28 cellular contexts compared by ENCODE assay signal in the genomic region with DNA sequence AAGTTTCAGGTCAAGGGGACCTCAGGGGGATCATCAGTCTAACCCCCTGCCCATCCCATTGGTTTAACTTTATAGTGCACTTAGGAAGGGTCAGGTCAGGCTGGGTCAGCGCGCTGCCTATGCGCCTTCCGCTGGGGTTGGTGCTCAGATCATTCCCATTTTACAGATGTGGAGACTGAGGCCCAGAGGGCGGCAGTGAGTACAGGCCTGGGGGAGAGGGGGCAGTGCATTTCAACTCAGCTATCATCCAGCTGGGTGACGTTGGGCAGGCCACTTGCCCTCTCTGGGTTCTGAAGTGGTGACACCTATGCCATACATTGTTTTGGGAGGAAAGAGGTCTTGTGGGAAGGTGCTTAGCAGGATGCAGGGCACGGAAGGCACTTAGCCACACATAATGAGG.
DNase-seq lines count a peak whose midpoint lies in the region; ATAC-seq, FAIRE-seq and TF ChIP-seq lines count a peak whose summit lies in the region.
"Had no signal": no experiment of that assay in that cellular context is flagged by ENCODE, and none has a peak within 500 bp of the region (broad histone marks: within the 10 kb centered on the region; RNA-seq: fewer than 3 reads in every experiment).

No MANE protein-coding gene starts in this region.

- H4K91ac ChIP-seq in H1 (replicated peaks; ENCODE audit: insufficient read length, low read length), result no peak overlapping the region

- ATAC-seq in HepG2 (no peak), right lobe of liver (no peak), GM18867 (IDR thresholded peaks at IDR 0.05; ENCODE audit: unreplicated experiment) (no peak), GM21423 (IDR thresholded peaks at IDR 0.05; ENCODE audit: unreplicated experiment) (no peak), GM19395 (IDR thresholded peaks at IDR 0.05; ENCODE audit: unreplicated experiment) (no peak)
- ATAC-seq: GM12878 had no signal

- no peaks in the 10 kb centered on the region for H3K9me3 ChIP-seq in HepG2 (ENCODE audit: low read length)
- H3K9me3 ChIP-seq in right lobe of liver, result no peaks in the 10 kb centered on the region
- H3K9me3 ChIP-seq in H1 (ENCODE audit: insufficient read depth in 2 of 2, low read depth in 1 of 2, low read length in 1 of 2), result 0 out of 4 replicates have a peak, but pooled peaks cover 0 to 3% of the 10 kb centered on the region in 2 experiments
- H3K9me3 ChIP-seq: BE2C, BLaER1 had no signal

- no peak for TF ChIP-seq EP300 in HepG2 (IDR thresholded peaks at IDR 0.05; ENCODE audit: low read depth in 2 of 2, low read length in 2 of 2)
- no peak for TF ChIP-seq EP300 in HepG2 (CRISPR knock-in tag; IDR thresholded peaks at IDR 0.05; ENCODE audit: borderline replicate concordance)
- no peak for TF ChIP-seq EP300 in H1 (IDR thresholded peaks at IDR 0.05; ENCODE audit: borderline replicate concordance in 1 of 2, low read depth in 2 of 2, low read length in 2 of 2)

- H3K27me3 ChIP-seq in HepG2 (ENCODE audit: control insufficient read depth in 1 of 2, insufficient read depth in 2 of 2, low read length in 2 of 2) (peaks cover 11 to 59% of the 10 kb centered on the region in 2 experiments; a peak in 4 of 5 replicates), right lobe of liver (no peaks in the 10 kb centered on the region), H1 (replicated peaks in 1 of 4; ENCODE audit: control insufficient read depth in 3 of 4, extremely low read depth in 1 of 4, insufficient read depth in 3 of 4, low read length in 3 of 4) (peaks cover 0 to 2% (median 0%) of the 10 kb centered on the region in 4 experiments; a peak in 2 of 7 replicates)
- H3K27me3 ChIP-seq: BE2C, BLaER1 had no signal

- H4K8ac ChIP-seq in H1 (ENCODE audit: extremely low read depth, insufficient read depth, low read length), result no peak overlapping the region

- POLR2A ChIA-PET in HepG2 (lab: Yijun Ruan, JAX), result no interaction called here
- POLR2A ChIA-PET in H1 (lab: Charles Lee; ENCODE audit: partially characterized antibody), result interaction anchor here (0.6 kb wide), 1 partner anchor 645 kb away, joined by 3 read pairs; no protein-coding TSS in a partner anchor

- in situ Hi-C loops in HepG2 (cut with HindIII; ENCODE audit: extremely low pct_ligation_motif_present, low pct_unique_long_range_greater_than_20kb), result loop anchor here (10.0 to 25.0 kb wide), 2 partner anchors 523 to 745 kb away; no protein-coding TSS in a partner anchor

- H3K36me3 ChIP-seq in HepG2 (replicated peaks in 1 of 2; ENCODE audit: control insufficient read depth in 1 of 2, insufficient read depth in 2 of 2, low read length in 2 of 2), result no peaks in the 10 kb centered on the region
- H3K36me3 ChIP-seq in right lobe of liver, result no peaks in the 10 kb centered on the region
- no peaks in the 10 kb centered on the region for H3K36me3 ChIP-seq in H1 (ENCODE audit: control insufficient read depth in 2 of 4, insufficient read depth in 4 of 4, low read length in 3 of 4)
- H3K36me3 ChIP-seq: BE2C had no signal

- no peak overlapping the region for H2BK12ac ChIP-seq in H1 (ENCODE audit: low read depth, low read length)

- H2BK120ac ChIP-seq in H1 (replicated peaks; ENCODE audit: low read depth, low read length), result no peak overlapping the region

- BruUV-seq in HepG2 (replicated peaks; lab: Mats Ljungman, UMichigan), result no TSS peak

- H3K4me2 ChIP-seq in HepG2 (ENCODE audit: low read depth, low read length), result no peak overlapping the region
- H3K4me2 ChIP-seq in H1 (ENCODE audit: insufficient read depth in 1 of 2, low read depth in 2 of 2, low read length in 2 of 2), result no peak overlapping the region
- H3K4me2 ChIP-seq: BLaER1 had no signal

- no peaks in the 10 kb centered on the region for H3K23me2 ChIP-seq in H1 (ENCODE audit: low read depth, low read length)

- no peak overlapping the region for H3K9ac ChIP-seq in HepG2 (ENCODE audit: insufficient read depth, low read depth, low read length)
- no peak overlapping the region for H3K9ac ChIP-seq in H1 (replicated peaks in 1 of 4; ENCODE audit: extremely low read depth in 1 of 4, low read depth in 3 of 4, low read length in 3 of 4)
- H3K9ac ChIP-seq: BLaER1 had no signal

- peak overlapping the region; percentile 38 for H3K4ac ChIP-seq in H1 (replicated peaks; ENCODE audit: insufficient read length, low read depth, low read length)

- H3K23ac ChIP-seq in H1 (ENCODE audit: insufficient read length), result no peak overlapping the region

- no peak overlapping the region for H3K14ac ChIP-seq in H1 (ENCODE audit: insufficient read length)

- H3K27ac ChIP-seq in HepG2 (ENCODE audit: extremely low read length, insufficient read depth, low read length), result no peak overlapping the region
- no peak overlapping the region for H3K27ac ChIP-seq in right lobe of liver
- no peak overlapping the region for H3K27ac ChIP-seq in H1 (ENCODE audit: low read depth, low read length)
- H3K27ac ChIP-seq: BLaER1 had no signal

- no peaks in the 10 kb centered on the region for H3K79me1 ChIP-seq in H1 (ENCODE audit: low read depth, low read length)

- FAIRE-seq in HepG2 (lab: Jason Lieb, UNC) (no peak), H1 (lab: Jason Lieb, UNC) (no peak)
- FAIRE-seq: A204.1, GM12878, GM12892, GM18507, GM19239 had no signal

- CTCF ChIA-PET in HepG2 (lab: Yijun Ruan, JAX; ENCODE audit: low intra/inter-chr PET ratio, low total read pairs), result no interaction called here
- CTCF ChIA-PET in H1 (lab: Charles Lee; ENCODE audit: partially characterized antibody), result no interaction called here

- no peak overlapping the region for H2BK5ac ChIP-seq in H1 (ENCODE audit: low read depth, low read length)

- no peak overlapping the region for H2AK5ac ChIP-seq in H1 (ENCODE audit: low read depth, low read length)

- no peak overlapping the region for H2BK20ac ChIP-seq in H1 (ENCODE audit: low read length)

- no peaks in the 10 kb centered on the region for H3K4me1 ChIP-seq in HepG2 (ENCODE audit: insufficient read depth, low read length)
- H3K4me1 ChIP-seq in right lobe of liver, result no peaks in the 10 kb centered on the region
- H3K4me1 ChIP-seq in H1 (replicated peaks in 1 of 4; ENCODE audit: control insufficient read depth in 3 of 4, insufficient read depth in 4 of 4, low read length in 3 of 4), result no peaks in the 10 kb centered on the region; a peak in 1 of 7 replicates
- H3K4me1 ChIP-seq: BE2C, BLaER1 had no signal

- H3K18ac ChIP-seq in H1 (ENCODE audit: extremely low read depth, low read length), result no peak overlapping the region

- H3K4me3 ChIP-seq in HepG2 (replicated peaks in 1 of 3; ENCODE audit: insufficient read depth in 1 of 3, low read depth in 2 of 3, low read length in 3 of 3) (no peak overlapping the region), right lobe of liver (no peak overlapping the region), H1 (ENCODE audit: extremely low read depth in 1 of 4, insufficient read depth in 2 of 4, low read depth in 3 of 4, low read length in 4 of 4) (no peak overlapping the region)
- H3K4me3 ChIP-seq: BLaER1, GM12878 had no signal

- H3K56ac ChIP-seq in H1 (replicated peaks; ENCODE audit: insufficient read length, low read depth, low read length), result no peak overlapping the region

- DNase-seq in HepG2 (ENCODE audit: low spot score), result no peak
- DNase-seq in right lobe of liver, result no peak
- no peak for DNase-seq in H1 (ENCODE audit: low read depth in 1 of 2, low spot score in 2 of 2)
- peak; percentile 44 for DNase-seq in posterior vena cava (ENCODE audit: low spot score)
- DNase-seq: 8988T; ACHN; BE2C; C1 segment of cervical spinal cord; CD4-positive, alpha-beta memory T cell; CD4-positive, CD25-positive, alpha-beta regulatory T cell; CD8-positive, alpha-beta memory T cell; COR-L47; DMS 273 treated with DMSO at 0.1 percent for 48 hours; DMS153; DMS53; DMS79; DND-41; EL; GDM1 had no signal

- intact Hi-C loops in HepG2 (cut with micrococcal nuclease; ENCODE audit: unreplicated experiment) (no loop called here), right lobe of liver (cut with DNase I) (loop anchor here (10.0 kb wide), 4 partner anchors 275 to 735 kb away; no protein-coding TSS in a partner anchor), posterior vena cava (cut with DNase I) (loop anchor here (10.0 kb wide), 2 partner anchors 275 to 515 kb away; no protein-coding TSS in a partner anchor)

- TF ChIP-seq RAD21 in HepG2 (CRISPR knock-in tag; IDR thresholded peaks at IDR 0.05) (no peak), H1 (IDR thresholded peaks at IDR 0.05 in 1 of 2, conservative IDR thresholded peaks at IDR 0.05 in 1 of 2; ENCODE audit: low read depth in 2 of 2, low read length in 2 of 2) (no peak)

- no peak overlapping the region for H2BK15ac ChIP-seq in H1 (ENCODE audit: low read length)

- no peak for TF ChIP-seq CTCF in HepG2 (CRISPR knock-in tag; IDR thresholded peaks at IDR 0.05)
- TF ChIP-seq CTCF in right lobe of liver (IDR thresholded peaks at IDR 0.05), result no peak
- no peak for TF ChIP-seq CTCF in H1 (IDR thresholded peaks at IDR 0.05; ENCODE audit: control extremely low read depth in 1 of 3, insufficient read depth in 1 of 3, low read depth in 1 of 3, low read length in 3 of 3)

- H4K20me1 ChIP-seq in HepG2 (ENCODE audit: insufficient read depth, low read length) (no peaks in the 10 kb centered on the region), H1 (replicated peaks in 1 of 2; ENCODE audit: control insufficient read depth in 1 of 2, insufficient read depth in 2 of 2, low read length in 2 of 2) (no peaks in the 10 kb centered on the region)
- H4K20me1 ChIP-seq: BLaER1 had no signal

- TF ChIP-seq POLR2A in HepG2 (IDR thresholded peaks at IDR 0.05; ENCODE audit: insufficient read depth in 1 of 2, low read depth in 2 of 2, low read length in 2 of 2) (no peak), right lobe of liver (IDR thresholded peaks at IDR 0.05) (no peak), H1 (IDR thresholded peaks at IDR 0.05; ENCODE audit: control extremely low read depth in 1 of 2, low read depth in 2 of 2, low read length in 2 of 2) (no peak)

- H3K79me2 ChIP-seq in HepG2 (ENCODE audit: insufficient read depth, low read length) (no peaks in the 10 kb centered on the region), H1 (ENCODE audit: control insufficient read depth in 1 of 2, insufficient read depth in 2 of 2, low read length in 2 of 2) (no peaks in the 10 kb centered on the region)

- H2AFZ ChIP-seq in HepG2 (ENCODE audit: low read length) (no peak overlapping the region), H1 (ENCODE audit: low read length) (no peak overlapping the region)

- 73% methylated on average over 7 of the region's 7 CpGs for WGBS in HepG2 (ENCODE audit: low lambda C conversion rate)
- WGBS in right lobe of liver (ENCODE audit: insufficient coverage, low coverage, low lambda C conversion rate, missing lambda C conversion rate), result 61% methylated on average over 3 of the region's 7 CpGs
- WGBS in H1 (ENCODE audit: extremely low coverage in 1 of 2, insufficient coverage in 1 of 2, insufficient read length in 1 of 2, insufficient replicate concordance in 2 of 2, low coverage in 1 of 2, low lambda C conversion rate in 2 of 2, missing lambda C conversion rate in 1 of 2), 2 experiments, result 92% methylated on average over 7 of the region's 7 CpGs; no CpG with 5 or more reads in 1 of the 2 experiments

- H4K5ac ChIP-seq in H1 (ENCODE audit: insufficient read length, low read depth, low read length), result no peak overlapping the region

TF ChIP-seq in HepG2, 621 proteins besides CTCF, POLR2A, EP300 and RAD21 (continues in another document):
- TF ChIP-seq ZNF777 (CRISPR knock-in tag; IDR thresholded peaks at IDR 0.05), result no peak

TF ChIP-seq in H1, 55 proteins besides CTCF, POLR2A, EP300 and RAD21:
- TF ChIP-seq KDM1A (IDR thresholded peaks at IDR 0.05; ENCODE audit: borderline replicate concordance, low read length), result peak; percentile 65; the same call in 1 of the 2 replicates
- no peak for TF ChIP-seq ASH2L (IDR thresholded peaks at IDR 0.05; ENCODE audit: low read length)
